20 cellular contexts compared by ENCODE assay signal in the genomic region with DNA sequence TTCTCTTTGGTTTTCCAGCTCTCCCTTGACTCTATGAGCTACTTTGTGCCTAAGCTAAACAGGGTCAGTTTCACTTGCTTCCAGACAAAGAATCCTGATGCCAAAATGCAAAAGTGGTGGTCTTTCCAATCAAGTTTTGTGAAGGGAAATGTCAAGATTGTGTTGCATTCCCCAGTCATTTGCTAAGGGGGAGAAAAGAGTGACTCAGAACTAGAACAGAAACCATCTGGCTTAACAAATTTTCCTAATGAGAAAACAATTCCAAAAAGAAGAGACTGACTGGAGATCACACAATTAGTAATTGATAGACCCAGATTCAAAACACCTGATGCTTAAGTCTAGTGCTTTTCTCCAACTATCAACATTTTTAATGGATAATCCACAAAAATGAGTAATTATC.
"Had no signal": no experiment of that assay in that cellular context is flagged by ENCODE, and none has a peak within 500 bp of the region (broad histone marks: within the 10 kb centered on the region; RNA-seq: fewer than 3 reads in every experiment).

No MANE protein-coding gene starts in this region.

- H3K9me3 ChIP-seq: right lobe of liver, suprapubic skin, upper lobe of left lung had no signal

- H3K36me3 Mint-ChIP-seq: natural killer cell had no signal

- ATAC-seq: activated naive CD8-positive, alpha-beta T cell treated with anti-CD3 and anti-CD28 coated beads, Interleukin-2, amount 50 U/mL, for 24 hours; left colon; mucosa of descending colon; natural killer cell; right lobe of liver; stimulated activated naive CD8-positive, alpha-beta T cell treated with anti-CD3 and anti-CD28 coated beads, Interleukin-15, Interleukin-2, amounts not matched to agents 100 U/mL and 50 U/mL, for 24 hours; T-helper 17 cell had no signal

- DNase-seq: activated CD4-positive, alpha-beta T cell treated with anti-CD3 and anti-CD28 coated beads, Interleukin-2, amount 10 ng/mL, durations not matched to agents 7 days and 5 days; activated CD8-positive, alpha-beta memory T cell treated with anti-CD3 and anti-CD28 coated beads for 24 hours; activated naive CD4-positive, alpha-beta T cell treated with Interleukin-2 at 50 U/mL for 16 hours; activated naive CD8-positive, alpha-beta T cell treated with anti-CD3 and anti-CD28 coated beads, Interleukin-2, amount 50 U/mL, for 24 hours; caudate nucleus; effector CD4-positive, alpha-beta T cell; glutamatergic neuron; left colon; mucosa of descending colon; natural killer cell; nucleus accumbens; right lobe of liver; stimulated activated CD4-positive, alpha-beta T cell treated with anti-CD3 and anti-CD28 coated beads, Interleukin-2, amount 100 ng/mL, for 48 hours; stimulated activated naive CD8-positive, alpha-beta T cell treated with anti-CD3 and anti-CD28 coated beads, Interleukin-15, Interleukin-2, amounts not matched to agents 100 U/mL and 50 U/mL, for 24 hours; T-helper 17 cell; upper lobe of left lung had no signal

- H3K27ac Mint-ChIP-seq: activated CD4-positive, alpha-beta T cell treated with anti-CD3 and anti-CD28 coated beads, Interleukin-2, amount 10 ng/mL, durations not matched to agents 7 days and 5 days; activated naive CD8-positive, alpha-beta T cell treated with anti-CD3 and anti-CD28 coated beads, Interleukin-2, amount 50 U/mL, for 24 hours; natural killer cell; progenitor cell of endocrine pancreas; T-helper 17 cell; WTC11 had no signal

- H3K27me3 Mint-ChIP-seq: activated CD4-positive, alpha-beta T cell treated with anti-CD3 and anti-CD28 coated beads, Interleukin-2, amount 10 ng/mL, durations not matched to agents 7 days and 5 days; activated naive CD8-positive, alpha-beta T cell treated with anti-CD3 and anti-CD28 coated beads, Interleukin-2, amount 50 U/mL, for 24 hours; T-helper 17 cell had no signal

- H3K27ac ChIP-seq: coronary artery, right lobe of liver, suprapubic skin, upper lobe of left lung had no signal

- H3K4me3 Mint-ChIP-seq: activated CD4-positive, alpha-beta T cell treated with anti-CD3 and anti-CD28 coated beads, Interleukin-2, amount 10 ng/mL, durations not matched to agents 7 days and 5 days; activated naive CD8-positive, alpha-beta T cell treated with anti-CD3 and anti-CD28 coated beads, Interleukin-2, amount 50 U/mL, for 24 hours; natural killer cell; T-helper 17 cell; WTC11 had no signal

- H3K4me1 Mint-ChIP-seq: activated CD4-positive, alpha-beta T cell treated with anti-CD3 and anti-CD28 coated beads, Interleukin-2, amount 10 ng/mL, durations not matched to agents 7 days and 5 days; activated naive CD8-positive, alpha-beta T cell treated with anti-CD3 and anti-CD28 coated beads, Interleukin-2, amount 50 U/mL, for 24 hours; natural killer cell; T-helper 17 cell had no signal

- H3K27me3 ChIP-seq: right lobe of liver, suprapubic skin, upper lobe of left lung had no signal
